In genomic region chr14:58415636-58416559, GRCh38 we compare ENCODE assay signal across 21 cellular contexts. TPM values are rescaled to one million over a fixed set of nuclear protein-coding genes. Genes with fewer than 3 reads are reported as not detected.
DNase-seq lines count a peak whose midpoint lies in the region; ATAC-seq and TF ChIP-seq lines count a peak whose summit lies in the region.
"Had no signal": no experiment of that assay in that cellular context is flagged by ENCODE, and none has a peak within 500 bp of the region (broad histone marks: within the 10 kb centered on the region; RNA-seq: fewer than 3 reads in every experiment).

No MANE protein-coding gene starts in this region.

- no peak overlapping the region for H3K4me3 Mint-ChIP-seq in activated CD8-positive, alpha-beta T cell treated with anti-CD3 and anti-CD28 coated beads for 36 hours
- no peak overlapping the region for H3K4me3 Mint-ChIP-seq in activated CD8-positive, alpha-beta T cell treated with anti-CD3 and anti-CD28 coated beads, Interleukin-2, amount 10 ng/mL, durations not matched to agents 7 days and 5 days
- H3K4me3 Mint-ChIP-seq in activated T-helper 17 cell treated with anti-CD3 and anti-CD28 coated beads, Interleukin-2, amount 50 U/mL, for 72 hours = no peak overlapping the region
- H3K4me3 Mint-ChIP-seq: CD8-positive, alpha-beta memory T cell had no signal

- CTCF ChIA-PET in activated CD8-positive, alpha-beta T cell treated with anti-CD3 and anti-CD28 coated beads for 36 hours (lab: Charles Lee) = no interaction called here
- CTCF ChIA-PET in activated CD8-positive, alpha-beta T cell treated with anti-CD3 and anti-CD28 coated beads, Interleukin-2, amount 10 ng/mL, durations not matched to agents 7 days and 5 days (lab: Charles Lee) = no interaction called here

- no peak for DNase-seq in activated CD8-positive, alpha-beta T cell treated with anti-CD3 and anti-CD28 coated beads for 36 hours
- DNase-seq in activated CD8-positive, alpha-beta T cell treated with anti-CD3 and anti-CD28 coated beads, Interleukin-2, amount 10 ng/mL, durations not matched to agents 7 days and 5 days = no peak
- no peak for DNase-seq in left lobe of liver (ENCODE audit: low spot score)
- DNase-seq in retina = no peak
- DNase-seq: Calu3; CD8-positive, alpha-beta memory T cell; GDM1; MM.1S; NCI-H1092 treated with DMSO at 0.1 percent for 48 hours; NCI-H2029; NCI-H345; NCI-H82; Peyer's patch had no signal

- POLR2A ChIA-PET in activated CD8-positive, alpha-beta T cell treated with anti-CD3 and anti-CD28 coated beads for 36 hours (lab: Charles Lee) = interaction anchor here (1.0 kb wide), 1 partner anchor 12 kb away, joined by 3 read pairs; the partner anchor contains the start of genes KIAA0586 and TIMM9
- POLR2A ChIA-PET in activated CD8-positive, alpha-beta T cell treated with anti-CD3 and anti-CD28 coated beads, Interleukin-2, amount 10 ng/mL, durations not matched to agents 7 days and 5 days (lab: Charles Lee) = interaction anchor here (1.0 kb wide), 1 partner anchor 11 kb away, joined by 3 read pairs; the partner anchor contains the start of gene TIMM9

- peak overlapping the region; percentile 27 for H3K27ac Mint-ChIP-seq in activated CD8-positive, alpha-beta T cell treated with anti-CD3 and anti-CD28 coated beads for 36 hours
- H3K27ac Mint-ChIP-seq in activated CD8-positive, alpha-beta T cell treated with anti-CD3 and anti-CD28 coated beads, Interleukin-2, amount 10 ng/mL, durations not matched to agents 7 days and 5 days = no peak overlapping the region
- H3K27ac Mint-ChIP-seq in activated T-helper 17 cell treated with anti-CD3 and anti-CD28 coated beads, Interleukin-2, amount 50 U/mL, for 72 hours = peak overlapping the region; percentile 40

- no peak for ATAC-seq in activated CD8-positive, alpha-beta T cell treated with anti-CD3 and anti-CD28 coated beads for 36 hours
- ATAC-seq in activated CD8-positive, alpha-beta T cell treated with anti-CD3 and anti-CD28 coated beads, Interleukin-2, amount 10 ng/mL, durations not matched to agents 7 days and 5 days = no peak
- ATAC-seq in activated T-helper 17 cell treated with anti-CD3 and anti-CD28 coated beads, Interleukin-2, amount 50 U/mL, for 72 hours (replicated peaks) = no peak
- ATAC-seq in left lobe of liver (peak; percentile 38), HG03354 (IDR thresholded peaks at IDR 0.05; ENCODE audit: poor library complexity, severe bottlenecking, unreplicated experiment) (no peak), HG03025 (IDR thresholded peaks at IDR 0.05; ENCODE audit: low FRiP score, unreplicated experiment) (no peak)

- intact Hi-C loops in activated CD8-positive, alpha-beta T cell treated with anti-CD3 and anti-CD28 coated beads for 36 hours (cut with micrococcal nuclease) = no loop called here

- peaks cover 56% of the 10 kb centered on the region for H3K36me3 Mint-ChIP-seq in activated CD8-positive, alpha-beta T cell treated with anti-CD3 and anti-CD28 coated beads for 36 hours (ENCODE audit: low read depth)
- H3K36me3 Mint-ChIP-seq in activated CD8-positive, alpha-beta T cell treated with anti-CD3 and anti-CD28 coated beads, Interleukin-2, amount 10 ng/mL, durations not matched to agents 7 days and 5 days (ENCODE audit: low read depth) = peaks cover 50% of the 10 kb centered on the region
- H3K36me3 Mint-ChIP-seq in activated T-helper 17 cell treated with anti-CD3 and anti-CD28 coated beads, Interleukin-2, amount 50 U/mL, for 72 hours (ENCODE audit: low read depth) = peaks cover 93% of the 10 kb centered on the region

- H3K9me3 Mint-ChIP-seq in activated CD8-positive, alpha-beta T cell treated with anti-CD3 and anti-CD28 coated beads for 36 hours = peaks cover 1% of the 10 kb centered on the region
- H3K9me3 Mint-ChIP-seq in activated CD8-positive, alpha-beta T cell treated with anti-CD3 and anti-CD28 coated beads, Interleukin-2, amount 10 ng/mL, durations not matched to agents 7 days and 5 days (ENCODE audit: insufficient read depth) = no peaks in the 10 kb centered on the region
- H3K9me3 Mint-ChIP-seq in activated T-helper 17 cell treated with anti-CD3 and anti-CD28 coated beads, Interleukin-2, amount 50 U/mL, for 72 hours = no peaks in the 10 kb centered on the region
- H3K9me3 Mint-ChIP-seq: CD8-positive, alpha-beta memory T cell had no signal

- peaks cover 26% of the 10 kb centered on the region for H3K4me1 Mint-ChIP-seq in activated CD8-positive, alpha-beta T cell treated with anti-CD3 and anti-CD28 coated beads for 36 hours (ENCODE audit: low read depth)
- peaks cover 5% of the 10 kb centered on the region for H3K4me1 Mint-ChIP-seq in activated CD8-positive, alpha-beta T cell treated with anti-CD3 and anti-CD28 coated beads, Interleukin-2, amount 10 ng/mL, durations not matched to agents 7 days and 5 days (ENCODE audit: low read depth)
- H3K4me1 Mint-ChIP-seq in activated T-helper 17 cell treated with anti-CD3 and anti-CD28 coated beads, Interleukin-2, amount 50 U/mL, for 72 hours = peaks cover 14% of the 10 kb centered on the region

- no peak for TF ChIP-seq CTCF in activated CD8-positive, alpha-beta T cell treated with anti-CD3 and anti-CD28 coated beads for 36 hours (IDR thresholded peaks at IDR 0.05)

- H3K27me3 Mint-ChIP-seq in activated CD8-positive, alpha-beta T cell treated with anti-CD3 and anti-CD28 coated beads for 36 hours = no peaks in the 10 kb centered on the region
- no peaks in the 10 kb centered on the region for H3K27me3 Mint-ChIP-seq in activated CD8-positive, alpha-beta T cell treated with anti-CD3 and anti-CD28 coated beads, Interleukin-2, amount 10 ng/mL, durations not matched to agents 7 days and 5 days (ENCODE audit: low read depth)
- H3K27me3 Mint-ChIP-seq in activated T-helper 17 cell treated with anti-CD3 and anti-CD28 coated beads, Interleukin-2, amount 50 U/mL, for 72 hours = no peaks in the 10 kb centered on the region
- H3K27me3 Mint-ChIP-seq: CD8-positive, alpha-beta memory T cell had no signal

RNA-seq across cellular contexts. Expression of gene TIMM9, which starts 11.4 kb away (rescaled TPM):
- total RNA-seq in activated CD8-positive, alpha-beta T cell treated with anti-CD3 and anti-CD28 coated beads for 36 hours = 10 to 100 TPM; 63.9 to 71.8 TPM
- 10 to 100 TPM; 34.6 to 37.7 TPM for total RNA-seq in activated CD8-positive, alpha-beta T cell treated with anti-CD3 and anti-CD28 coated beads, Interleukin-2, amount 10 ng/mL, durations not matched to agents 7 days and 5 days
- total RNA-seq in activated T-helper 17 cell treated with anti-CD3 and anti-CD28 coated beads, Interleukin-2, amount 50 U/mL, for 72 hours = 10 to 100 TPM; 31.9 to 39.8 TPM
- total RNA-seq in left lobe of liver = 8.7 TPM

RNA-seq across cellular contexts. Expression of gene KIAA0586, which starts 11.6 kb away (rescaled TPM):
- 10 to 100 TPM; 23.4 TPM for total RNA-seq in activated CD8-positive, alpha-beta T cell treated with anti-CD3 and anti-CD28 coated beads for 36 hours
- total RNA-seq in activated CD8-positive, alpha-beta T cell treated with anti-CD3 and anti-CD28 coated beads, Interleukin-2, amount 10 ng/mL, durations not matched to agents 7 days and 5 days = 10 to 100 TPM; 24.9 to 27.0 TPM
- total RNA-seq in activated T-helper 17 cell treated with anti-CD3 and anti-CD28 coated beads, Interleukin-2, amount 50 U/mL, for 72 hours = 10 to 100 TPM; 39.7 to 40.6 TPM
- 5.6 TPM for total RNA-seq in left lobe of liver

RNA-seq across cellular contexts. Expression of gene TOMM20L, which starts 20.2 kb away (rescaled TPM):
- total RNA-seq in activated CD8-positive, alpha-beta T cell treated with anti-CD3 and anti-CD28 coated beads for 36 hours = not detected
- not detected for total RNA-seq in activated CD8-positive, alpha-beta T cell treated with anti-CD3 and anti-CD28 coated beads, Interleukin-2, amount 10 ng/mL, durations not matched to agents 7 days and 5 days
- total RNA-seq in activated T-helper 17 cell treated with anti-CD3 and anti-CD28 coated beads, Interleukin-2, amount 50 U/mL, for 72 hours = not detected
- not detected for total RNA-seq in left lobe of liver
- total RNA-seq: Calu3, Daoy, H1, K562, OCI-LY7, Peyer's patch, SJSA1 had no signal
